In genomic region chr1:23593042-23593521, GRCh38 we compare ENCODE assay signal across 1 cellular context.
TF ChIP-seq lines count a peak whose summit lies in the region.

No MANE protein-coding gene starts in this region.

TF ChIP-seq in HCT116, 20 proteins besides CTCF, POLR2A, EP300 and RAD21 (continued from another document):
- no peak for TF ChIP-seq ZBTB33 (IDR thresholded peaks at IDR 0.05; ENCODE audit: extremely low read depth, insufficient replicate concordance, low read length)
